14 cellular contexts compared by ENCODE assay signal in the genomic region with DNA sequence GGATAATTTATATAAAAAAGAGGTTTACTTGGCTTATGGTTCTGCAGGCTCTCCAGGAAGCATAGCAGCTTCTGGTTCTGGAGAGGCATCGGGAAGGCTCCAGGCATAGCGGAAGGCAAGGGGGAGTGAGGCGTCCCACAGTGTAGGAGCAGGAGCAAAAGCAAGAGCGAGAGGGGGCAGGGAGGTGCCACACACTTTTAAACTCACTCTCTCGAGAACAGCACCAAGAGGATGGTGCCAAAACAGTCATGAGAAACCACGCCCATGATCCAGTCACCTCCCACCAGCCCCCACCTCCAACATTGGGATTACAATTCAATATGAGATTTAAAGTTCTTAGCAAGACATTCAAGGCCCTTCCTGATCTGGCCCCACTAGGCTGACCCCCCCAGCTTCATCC.
"Had no signal": no experiment of that assay in that cellular context is flagged by ENCODE, and none has a peak within 500 bp of the region (broad histone marks: within the 10 kb centered on the region; RNA-seq: fewer than 3 reads in every experiment).

No MANE protein-coding gene starts in this region.

- H3K4me3 ChIP-seq: skin epidermis, upper lobe of left lung had no signal

- H3K4me3 Mint-ChIP-seq: naive thymus-derived CD8-positive, alpha-beta T cell had no signal

- H3K27me3 ChIP-seq: brain microvascular endothelial cell, upper lobe of left lung had no signal

- H3K9me3 ChIP-seq: upper lobe of left lung had no signal

- H3K27me3 Mint-ChIP-seq: naive thymus-derived CD8-positive, alpha-beta T cell had no signal

- H3K9me3 Mint-ChIP-seq: naive thymus-derived CD8-positive, alpha-beta T cell had no signal

- ATAC-seq: left ventricle myocardium superior; naive thymus-derived CD8-positive, alpha-beta T cell had no signal

- DNase-seq: activated naive CD4-positive, alpha-beta T cell treated with anti-CD3 and anti-CD28 coated beads, Interleukin-2, amount 50 U/mL, for 16 hours; amygdala; brain microvascular endothelial cell; cortex of kidney; effector CD4-positive, alpha-beta T cell; foreskin fibroblast; kidney glomerular epithelial cell; left ventricle myocardium superior; mesenchymal stem cell; naive thymus-derived CD8-positive, alpha-beta T cell; stimulated activated CD4-positive, alpha-beta T cell treated with anti-CD3 and anti-CD28 coated beads, Interleukin-4, amount 100 ng/mL, for 24 hours; stimulated activated naive CD4-positive, alpha-beta T cell had no signal

- H3K27ac ChIP-seq: brain microvascular endothelial cell had no signal
